In the genomic region with DNA sequence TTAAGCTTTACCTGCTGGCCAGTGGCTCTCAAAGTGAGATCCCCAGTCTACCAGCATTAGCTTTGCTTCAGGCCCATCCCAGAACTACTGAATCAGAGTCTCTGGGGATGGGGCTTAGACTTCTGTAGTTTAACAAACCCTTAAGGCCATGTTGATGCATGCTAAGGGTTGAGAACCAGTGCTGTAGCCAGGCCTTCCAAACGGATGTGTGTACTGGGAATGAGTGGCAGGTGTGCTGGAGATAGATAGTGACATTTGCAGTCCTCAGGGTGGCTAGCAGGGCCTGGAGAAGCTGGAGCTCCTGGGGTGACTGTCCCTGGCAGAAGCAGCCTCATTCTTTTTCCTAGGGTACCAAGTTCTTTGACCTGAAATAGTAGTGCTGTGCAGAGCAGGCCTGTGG, we compare ENCODE assay signal across 1 cellular context.
TF ChIP-seq lines count a peak whose summit lies in the region.

No MANE protein-coding gene starts in this region.

TF ChIP-seq in IMR-90, 13 proteins besides CTCF, POLR2A, EP300 and RAD21 (continued from another document):
- no peak for TF ChIP-seq MAFK (IDR thresholded peaks at IDR 0.05; ENCODE audit: low read depth, low read length)
